In the genomic region with DNA sequence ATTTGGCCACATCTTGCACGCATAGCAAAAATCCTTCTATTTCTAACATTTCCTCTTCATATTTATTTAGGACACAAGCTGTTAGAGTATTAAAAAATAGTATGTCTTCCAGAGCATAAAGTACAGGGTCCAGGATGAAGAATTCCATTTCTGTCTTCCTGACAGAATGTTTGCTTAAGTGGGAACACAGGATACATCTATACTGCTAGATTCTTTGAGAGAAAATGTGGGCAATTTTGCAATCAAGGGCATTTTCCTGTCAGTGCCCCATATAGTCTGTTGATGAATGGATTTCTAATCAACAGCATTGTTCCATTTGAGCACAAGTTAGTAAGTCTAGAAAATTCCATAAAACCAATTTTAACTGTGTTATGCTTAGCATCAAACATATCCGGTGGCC, we compare ENCODE assay signal across 8 cellular contexts.
"Had no signal": no experiment of that assay in that cellular context is flagged by ENCODE, and none has a peak within 500 bp of the region (broad histone marks: within the 10 kb centered on the region; RNA-seq: fewer than 3 reads in every experiment).

No MANE protein-coding gene starts in this region.

- H3K4me3 Mint-ChIP-seq: IgD-negative memory B cell had no signal

- H3K4me2 ChIP-seq: KMS-11 had no signal

- DNase-seq: IMR-90, KBM-7, KG1 had no signal

- H3K4me1 Mint-ChIP-seq: IgD-negative memory B cell had no signal

- ATAC-seq: K562 had no signal

- H3K4me3 ChIP-seq: K562 had no signal

- H3K27me3 Mint-ChIP-seq: IgD-negative memory B cell had no signal

- H3K9me3 Mint-ChIP-seq: IgD-negative memory B cell had no signal

- H3K27ac ChIP-seq: HL-60, KMS-11 had no signal

- H3K36me3 Mint-ChIP-seq: IgD-negative memory B cell had no signal

- H3K27ac Mint-ChIP-seq: IgD-negative memory B cell had no signal

- H3K9ac ChIP-seq: KMS-11 had no signal

- FAIRE-seq: HTR-8/SVneo, K562 had no signal
